In the genomic region with DNA sequence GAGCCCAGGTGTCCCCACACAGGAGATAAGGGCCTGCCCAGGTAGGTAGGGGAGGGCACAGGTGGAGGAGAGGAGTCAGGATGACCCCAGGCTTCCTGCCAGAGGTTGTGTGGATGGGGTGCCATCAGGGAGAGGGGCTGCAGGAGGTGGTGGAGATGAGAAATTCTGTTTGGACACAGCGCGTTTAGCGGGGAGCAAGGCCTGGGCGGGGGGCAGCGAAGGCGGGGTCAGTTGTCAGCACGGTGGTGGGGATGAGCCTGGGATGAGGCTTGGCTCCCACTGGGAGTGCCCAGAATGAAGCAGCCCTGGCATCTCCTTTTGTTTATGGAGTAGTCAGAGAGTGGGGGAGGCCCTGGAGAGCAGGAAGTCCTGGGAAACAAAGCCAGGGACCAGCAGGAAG, we compare ENCODE assay signal across 1 cellular context.
TF ChIP-seq lines count a peak whose summit lies in the region.

No MANE protein-coding gene starts in this region.

TF ChIP-seq in IMR-90, 13 proteins besides CTCF, POLR2A, EP300 and RAD21 (continued from another document):
- TF ChIP-seq, protein P1, sequence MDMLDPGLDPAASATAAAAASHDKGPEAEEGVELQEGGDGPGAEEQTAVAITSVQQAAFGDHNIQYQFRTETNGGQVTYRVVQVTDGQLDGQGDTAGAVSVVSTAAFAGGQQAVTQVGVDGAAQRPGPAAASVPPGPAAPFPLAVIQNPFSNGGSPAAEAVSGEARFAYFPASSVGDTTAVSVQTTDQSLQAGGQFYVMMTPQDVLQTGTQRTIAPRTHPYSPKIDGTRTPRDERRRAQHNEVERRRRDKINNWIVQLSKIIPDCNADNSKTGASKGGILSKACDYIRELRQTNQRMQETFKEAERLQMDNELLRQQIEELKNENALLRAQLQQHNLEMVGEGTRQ (IDR thresholded peaks at IDR 0.05; ENCODE audit: low read depth, low read length) = no peak
- TF ChIP-seq CHD1 (IDR thresholded peaks at IDR 0.05; ENCODE audit: low read depth, low read length) (no peak), MAFK (IDR thresholded peaks at IDR 0.05; ENCODE audit: low read depth, low read length) (no peak)
TF ChIP-seq in IMR-90: peak in this region for 0.
